23 cellular contexts compared by ENCODE assay signal in the genomic region with DNA sequence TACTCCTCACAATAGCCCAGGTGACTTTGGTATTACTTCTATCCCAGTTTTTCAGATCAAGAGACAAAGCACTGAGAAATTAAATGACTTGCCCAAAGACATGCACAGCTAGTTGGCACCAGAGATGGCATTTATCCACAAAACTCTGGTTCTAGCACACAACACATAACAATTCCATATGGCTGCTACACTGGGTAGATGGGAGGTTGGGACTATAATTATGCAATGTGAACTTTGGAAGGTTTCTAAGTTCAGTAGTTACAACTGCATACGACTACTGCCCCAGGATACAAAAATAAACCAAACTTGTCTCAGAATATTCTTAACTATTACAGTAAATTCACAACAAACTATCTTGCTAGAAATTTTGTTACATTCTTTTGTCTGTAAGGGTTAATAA. TPM values are rescaled to one million over a fixed set of nuclear protein-coding genes. Genes with fewer than 3 reads are reported as not detected.
"Had no signal": no experiment of that assay in that cellular context is flagged by ENCODE, and none has a peak within 500 bp of the region (broad histone marks: within the 10 kb centered on the region; RNA-seq: fewer than 3 reads in every experiment).

No MANE protein-coding gene starts in this region.

- ATAC-seq: activated CD8-positive, alpha-beta memory T cell treated with anti-CD3 and anti-CD28 coated beads, Interleukin-2, amount 10 ng/mL, durations not matched to agents 7 days and 5 days; PC-3; T-helper 17 cell had no signal

- DNase-seq: activated B cell treated with CpG ODN at 0.5 μM for 24 hours; activated CD4-positive, alpha-beta T cell treated with anti-CD3 and anti-CD28 coated beads for 1 hour; activated CD4-positive, alpha-beta T cell treated with anti-CD3 and anti-CD28 coated beads, Interleukin-2, amount 10 ng/mL, durations not matched to agents 24 days and 14 days; activated CD4-positive, alpha-beta T cell treated with anti-CD3 and anti-CD28 coated beads, Interleukin-2, amount 50 U/mL, for 48 hours; activated CD8-positive, alpha-beta memory T cell treated with anti-CD3 and anti-CD28 coated beads, Interleukin-2, amount 10 ng/mL, durations not matched to agents 7 days and 5 days; activated effector memory CD4-positive, alpha-beta T cell treated with Interleukin-2 at 50 U/mL for 16 hours; activated naive CD4-positive, alpha-beta T cell; activated T-cell treated with anti-CD3 and anti-CD28 coated beads, Interleukin-2, amount 50 U/mL, for 24 hours; aorta; IMR-90; Kasumi-1; KBM-7; NCI-H1048; NCI-H146; NCI-H187 treated with DMSO at 0.1 percent for 48 hours; NCI-H2081 treated with DMSO at 0.1 percent for 48 hours; NCI-H446; NCI-H524; PC-3; SIG-M5; T-helper 17 cell; T1000 had no signal

RNA-seq across cellular contexts. Expression of a gene that starts 54.2 kb away (rescaled TPM):
- total RNA-seq: activated B cell treated with CpG ODN at 0.5 μM for 24 hours; activated CD4-positive, alpha-beta T cell treated with anti-CD3 and anti-CD28 coated beads, Interleukin-2, amount 10 ng/mL, durations not matched to agents 24 days and 14 days; activated CD8-positive, alpha-beta memory T cell treated with anti-CD3 and anti-CD28 coated beads, Interleukin-2, amount 10 ng/mL, durations not matched to agents 7 days and 5 days; activated T-helper 1 cell treated with anti-CD3 and anti-CD28 coated beads, Interleukin-12 subunit alpha, Interleukin-12 subunit beta, Interleukin-2, Interleukin-4 antibody, amounts not matched to agents 30 ng/mL and 10 ng/mL and 1 ng/mL, durations not matched to agents 14 hours and 24 hours and 36 hours; IMR-90; PC-3; T-helper 17 cell had no signal
- polyA plus RNA-seq: IMR-90 had no signal
